Comparison of ENCODE assay signal across 8 cellular contexts in the genomic region with DNA sequence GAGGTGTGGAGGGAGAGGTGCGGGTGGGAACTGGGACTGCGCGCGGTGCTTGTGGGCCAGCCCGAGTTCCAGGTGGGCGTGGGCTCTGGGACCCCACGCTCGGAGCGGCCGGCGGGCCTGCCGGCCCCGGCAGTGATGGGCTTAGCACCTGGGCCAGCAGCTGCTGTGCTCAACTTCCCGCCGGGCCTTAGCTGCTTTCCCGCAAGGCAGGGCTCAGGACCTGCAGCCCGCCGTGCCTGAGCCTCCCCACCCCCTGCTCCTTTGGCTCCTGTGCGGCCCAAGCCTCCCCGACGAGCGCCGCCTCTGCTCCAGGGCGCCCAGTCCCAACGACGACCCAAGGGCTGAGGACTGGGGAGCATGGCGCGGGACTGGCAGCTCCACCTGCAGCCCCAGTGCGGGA.
"Had no signal": no experiment of that assay in that cellular context is flagged by ENCODE, and none has a peak within 500 bp of the region (broad histone marks: within the 10 kb centered on the region; RNA-seq: fewer than 3 reads in every experiment).

No MANE protein-coding gene starts in this region.

- H3K9ac ChIP-seq: KMS-11 had no signal

- ATAC-seq: HepG2, K562 had no signal

- H3K4me3 Mint-ChIP-seq: IgD-negative memory B cell had no signal

- H3K27ac Mint-ChIP-seq: IgD-negative memory B cell had no signal

- H3K4me1 Mint-ChIP-seq: IgD-negative memory B cell had no signal

- H3K36me3 Mint-ChIP-seq: IgD-negative memory B cell had no signal

- H3K27me3 Mint-ChIP-seq: IgD-negative memory B cell had no signal

- DNase-seq: IMR-90, KBM-7, KG1 had no signal

- H3K4me2 ChIP-seq: KMS-11 had no signal

- H3K4me3 ChIP-seq: K562 had no signal

- H3K27ac ChIP-seq: HL-60, KMS-11 had no signal
